9 cellular contexts compared by ENCODE assay signal in genomic region chr21:46188226-46189212, GRCh38. TPM values are rescaled to one million over a fixed set of nuclear protein-coding genes. Genes with fewer than 3 reads are reported as not detected.
DNase-seq lines count a peak whose midpoint lies in the region; ATAC-seq and TF ChIP-seq lines count a peak whose summit lies in the region.
"Had no signal": no experiment of that assay in that cellular context is flagged by ENCODE, and none has a peak within 500 bp of the region (broad histone marks: within the 10 kb centered on the region; RNA-seq: fewer than 3 reads in every experiment).

No MANE protein-coding gene starts in this region.

- H3K9me3 ChIP-seq in HUES64 (ENCODE audit: insufficient read depth, low read depth, low read length) (no peaks in the 10 kb centered on the region), adipocyte (ENCODE audit: control insufficient read depth, low read length) (no peaks in the 10 kb centered on the region), smooth muscle cell (replicated peaks; ENCODE audit: low read depth) (no peaks in the 10 kb centered on the region)

- H3K36me3 ChIP-seq in HUES64 (ENCODE audit: insufficient read depth, low read length) (peaks cover 43% of the 10 kb centered on the region), adipocyte (ENCODE audit: control insufficient read depth, insufficient read depth, low read length, severe bottlenecking) (peaks cover 59% of the 10 kb centered on the region), smooth muscle cell (ENCODE audit: low read depth) (no peaks in the 10 kb centered on the region)

- no peaks in the 10 kb centered on the region for H3K79me2 ChIP-seq in smooth muscle cell (ENCODE audit: low read depth)

- H3F3A ChIP-seq in smooth muscle cell (ENCODE audit: low read depth), result no peaks in the 10 kb centered on the region

- H3K4me2 ChIP-seq in smooth muscle cell, result peak overlapping the region; percentile 63

- no peak overlapping the region; the same call in 1 of the 2 replicates for H3K9ac ChIP-seq in HUES64 (ENCODE audit: low read depth, low read length)
- H3K9ac ChIP-seq in adipocyte (ENCODE audit: low read length), result peak overlapping the region; percentile 70
- H3K9ac ChIP-seq in smooth muscle cell (ENCODE audit: low read depth), result peak overlapping the region; percentile 89

- ATAC-seq in HG02610 (IDR thresholded peaks at IDR 0.05; ENCODE audit: unreplicated experiment) (no peak), GM21381 (IDR thresholded peaks at IDR 0.05; ENCODE audit: unreplicated experiment) (no peak)

- peak; percentile 84 for DNase-seq in adipocyte (ENCODE audit: low read depth)
- peak; percentile 41 for DNase-seq in iPS-NIHi11 (ENCODE audit: low spot score)
- no peak for DNase-seq in smooth muscle cell (lab: John Stamatoyannopoulos, UW; ENCODE audit: unreplicated experiment)
- no peak for DNase-seq in mesenteric fat pad (ENCODE audit: low spot score)
- DNase-seq: DND-41 had no signal

- TF ChIP-seq CTCF in 22Rv1 (IDR thresholded peaks at IDR 0.05) (no peak), smooth muscle cell (IDR thresholded peaks at IDR 0.05; ENCODE audit: borderline replicate concordance, insufficient read depth, poor library complexity, severe bottlenecking) (no peak)

- no peak overlapping the region for H2AFZ ChIP-seq in smooth muscle cell (ENCODE audit: low read depth)

- no peaks in the 10 kb centered on the region for H4K20me1 ChIP-seq in smooth muscle cell (ENCODE audit: low read depth)

- H3K27ac ChIP-seq in 22Rv1 (peak overlapping the region; percentile 69), HUES64 (ENCODE audit: low read depth, low read length) (peak overlapping the region; percentile 38; the same call in 1 of the 2 replicates), smooth muscle cell (ENCODE audit: low read depth) (peak overlapping the region; percentile 96)

- WGBS in HUES64, result 64% methylated on average over 13 of the region's 17 CpGs
- 52% methylated on average over 17 of the region's 17 CpGs for WGBS in smooth muscle cell (ENCODE audit: low lambda C conversion rate)

- no peaks in the 10 kb centered on the region for H3K27me3 ChIP-seq in HUES64 (ENCODE audit: insufficient read depth, low read length)
- H3K27me3 ChIP-seq in adipocyte (replicated peaks; ENCODE audit: control insufficient read depth, insufficient read depth, low read length), result no peaks in the 10 kb centered on the region
- no peaks in the 10 kb centered on the region for H3K27me3 ChIP-seq in smooth muscle cell (ENCODE audit: low read depth)

- H3K4me1 ChIP-seq in HUES64 (ENCODE audit: insufficient read depth, low read length) (peaks cover 25% of the 10 kb centered on the region; the same call in 1 of the 2 replicates), adipocyte (ENCODE audit: control insufficient read depth, insufficient read depth, low read length) (peaks cover 42% of the 10 kb centered on the region), smooth muscle cell (ENCODE audit: low read depth) (peaks cover 9% of the 10 kb centered on the region)

- no peak overlapping the region for H3K4me3 ChIP-seq in HUES64 (ENCODE audit: low read length)
- peak overlapping the region; percentile 35 for H3K4me3 ChIP-seq in adipocyte (ENCODE audit: low read length)
- no peak overlapping the region for H3K4me3 ChIP-seq in smooth muscle cell

RNA-seq across cellular contexts. Expression of gene SPATC1L, which starts 4.3 kb away (rescaled TPM):
- polyA plus RNA-seq in HUES64 (2013, experiment 1 of 2), result 37.0 TPM
- 48.2 TPM for polyA plus RNA-seq in HUES64 (2013, experiment 2 of 2)
- 6.4 and 10.5 TPM in 2 replicates for total RNA-seq in smooth muscle cell
- polyA plus RNA-seq in smooth muscle cell, result 36.5 and 40.2 TPM in 2 replicates
- total RNA-seq in mesenteric fat pad, result 5.9 TPM

RNA-seq across cellular contexts. Expression of gene FTCD, which starts 33.1 kb away (rescaled TPM):
- 0.70 TPM for polyA plus RNA-seq in HUES64 (2013, experiment 1 of 2)
- polyA plus RNA-seq in HUES64 (2013, experiment 2 of 2), result 1.3 TPM
- total RNA-seq in smooth muscle cell, result 1.3 and 4.1 TPM in 2 replicates
- polyA plus RNA-seq in smooth muscle cell, result 15.2 and 18.0 TPM in 2 replicates
- total RNA-seq in mesenteric fat pad, result 0.32 TPM

RNA-seq across cellular contexts. Expression of gene LSS, which starts 40.1 kb away (rescaled TPM):
- 76.3 TPM for polyA plus RNA-seq in HUES64 (2013, experiment 1 of 2)
- polyA plus RNA-seq in HUES64 (2013, experiment 2 of 2), result 76.4 TPM
- total RNA-seq in smooth muscle cell, result 33.2 and 37.7 TPM in 2 replicates
- polyA plus RNA-seq in smooth muscle cell, result 21.8 and 32.5 TPM in 2 replicates
- total RNA-seq in mesenteric fat pad, result 81.3 TPM

Comparison
In these comparisons a context has a peak if more than half of its experiments do, and no peak if none do; other contexts are left out.
1. H3K27ac ChIP-seq: peak in every context shown above with its lines; median percentile 96 in smooth muscle cell; 69 in 22Rv1; 38 in HUES64.
2. DNase-seq: peak in adipocyte (single experiment) and iPS-NIHi11 (single experiment); none in smooth muscle cell (single experiment) and mesenteric fat pad (single experiment).